ENCODE assay signal across 20 cellular contexts in genomic region chr4:42330291-42330690, GRCh38.
DNase-seq lines count a peak whose midpoint lies in the region; ATAC-seq, FAIRE-seq and TF ChIP-seq lines count a peak whose summit lies in the region.
"Had no signal": no experiment of that assay in that cellular context is flagged by ENCODE, and none has a peak within 500 bp of the region (broad histone marks: within the 10 kb centered on the region; RNA-seq: fewer than 3 reads in every experiment).

No MANE protein-coding gene starts in this region.

- H3K4me3 ChIP-seq in HepG2 (replicated peaks in 1 of 3; ENCODE audit: insufficient read depth in 1 of 3, low read depth in 2 of 3, low read length in 3 of 3) (no peak overlapping the region), right lobe of liver (no peak overlapping the region)
- H3K4me3 ChIP-seq: BLaER1 had no signal

- H3K27me3 Mint-ChIP-seq in nephron progenitor cell (ENCODE audit: low read depth, poor library complexity) = peaks cover 8% of the 10 kb centered on the region
- H3K27me3 Mint-ChIP-seq: B cell; CD4-positive, CD25-positive, alpha-beta regulatory T cell had no signal

- CTCF ChIA-PET in HepG2 (lab: Yijun Ruan, JAX; ENCODE audit: low intra/inter-chr PET ratio, low total read pairs) = no interaction called here

- TF ChIP-seq POLR2A in HepG2 (IDR thresholded peaks at IDR 0.05; ENCODE audit: insufficient read depth in 1 of 2, low read depth in 2 of 2, low read length in 2 of 2) (no peak), right lobe of liver (IDR thresholded peaks at IDR 0.05) (no peak)

- no peak overlapping the region for H3K4me3 Mint-ChIP-seq in nephron progenitor cell
- H3K4me3 Mint-ChIP-seq: B cell; CD4-positive, CD25-positive, alpha-beta regulatory T cell; CD8-positive, alpha-beta T cell had no signal

- no peak overlapping the region for H2AFZ ChIP-seq in HepG2 (ENCODE audit: low read length)

- peaks cover 10% of the 10 kb centered on the region for H3K9me3 Mint-ChIP-seq in nephron progenitor cell
- H3K9me3 Mint-ChIP-seq: CD8-positive, alpha-beta T cell had no signal

- no peak overlapping the region for H3K27ac ChIP-seq in HepG2 (ENCODE audit: extremely low read length, insufficient read depth, low read length)
- no peak overlapping the region for H3K27ac ChIP-seq in right lobe of liver
- H3K27ac ChIP-seq: 22Rv1, BLaER1, C4-2B had no signal

- peak overlapping the region; percentile 94 for H3K27ac Mint-ChIP-seq in nephron progenitor cell
- H3K27ac Mint-ChIP-seq: B cell; CD8-positive, alpha-beta T cell had no signal

- DNase-seq in HepG2 (ENCODE audit: low spot score) (no peak), right lobe of liver (no peak), left kidney (ENCODE audit: low read depth, low spot score) (peak; percentile 60), nephron progenitor cell (peak; percentile 15), NCI-H748 treated with DMSO at 0.1 percent for 48 hours (lab: John Stamatoyannopoulos, UW) (no peak), NCI-H226 (no peak)
- DNase-seq: Caco-2; CD4-positive, CD25-positive, alpha-beta regulatory T cell; CD8-positive, alpha-beta T cell; DMS153; DND-41; H7; HCEC 1CT had no signal

- TF ChIP-seq EP300 in HepG2 (IDR thresholded peaks at IDR 0.05; ENCODE audit: low read depth in 2 of 2, low read length in 2 of 2) (no peak), HepG2 (CRISPR knock-in tag; IDR thresholded peaks at IDR 0.05; ENCODE audit: borderline replicate concordance) (no peak)

- no peak overlapping the region for H3K4me2 ChIP-seq in HepG2 (ENCODE audit: low read depth, low read length)
- H3K4me2 ChIP-seq: BLaER1 had no signal

- H3K79me2 ChIP-seq in HepG2 (ENCODE audit: insufficient read depth, low read length) = no peaks in the 10 kb centered on the region

- BruUV-seq in HepG2 (replicated peaks; lab: Mats Ljungman, UMichigan) = no TSS peak

- H3K9ac ChIP-seq in HepG2 (ENCODE audit: insufficient read depth, low read depth, low read length) = no peak overlapping the region
- H3K9ac ChIP-seq: BLaER1 had no signal

- H3K4me1 ChIP-seq in HepG2 (ENCODE audit: insufficient read depth, low read length) = no peaks in the 10 kb centered on the region
- no peaks in the 10 kb centered on the region for H3K4me1 ChIP-seq in right lobe of liver
- H3K4me1 ChIP-seq: Caco-2 had no signal

- TF ChIP-seq CTCF in HepG2 (CRISPR knock-in tag; IDR thresholded peaks at IDR 0.05) (no peak), right lobe of liver (IDR thresholded peaks at IDR 0.05) (no peak), nephron progenitor cell (IDR thresholded peaks at IDR 0.05) (no peak)

- in situ Hi-C loops in HepG2 (cut with HindIII; ENCODE audit: extremely low pct_ligation_motif_present, low pct_unique_long_range_greater_than_20kb) = no loop called here

- H3K36me3 Mint-ChIP-seq in nephron progenitor cell (ENCODE audit: low read depth) = no peaks in the 10 kb centered on the region
- H3K36me3 Mint-ChIP-seq: CD4-positive, CD25-positive, alpha-beta regulatory T cell; CD8-positive, alpha-beta T cell had no signal

- H3K36me3 ChIP-seq in HepG2 (replicated peaks in 1 of 2; ENCODE audit: control insufficient read depth in 1 of 2, insufficient read depth in 2 of 2, low read length in 2 of 2) (no peaks in the 10 kb centered on the region), right lobe of liver (no peaks in the 10 kb centered on the region)
- H3K36me3 ChIP-seq: BLaER1 had no signal

- intact Hi-C loops in HepG2 (cut with micrococcal nuclease; ENCODE audit: unreplicated experiment) (no loop called here), right lobe of liver (cut with DNase I) (no loop called here)

- TF ChIP-seq RAD21 in HepG2 (CRISPR knock-in tag; IDR thresholded peaks at IDR 0.05) = no peak

- no peaks in the 10 kb centered on the region for H4K20me1 ChIP-seq in HepG2 (ENCODE audit: insufficient read depth, low read length)
- H4K20me1 ChIP-seq: BLaER1 had no signal

- H3K4me1 Mint-ChIP-seq in nephron progenitor cell = peaks cover 56% of the 10 kb centered on the region
- H3K4me1 Mint-ChIP-seq: CD4-positive, CD25-positive, alpha-beta regulatory T cell had no signal

- FAIRE-seq in HepG2 (lab: Jason Lieb, UNC) = no peak
- FAIRE-seq: A204.1, G401.6, H1 had no signal

- POLR2A ChIA-PET in HepG2 (lab: Yijun Ruan, JAX) = no interaction called here

- H3K9me3 ChIP-seq in HepG2 (ENCODE audit: low read length) (no peaks in the 10 kb centered on the region), right lobe of liver (no peaks in the 10 kb centered on the region)
- H3K9me3 ChIP-seq: Caco-2 had no signal

- H3K27me3 ChIP-seq in HepG2 (ENCODE audit: control insufficient read depth in 1 of 2, insufficient read depth in 2 of 2, low read length in 2 of 2) (peaks cover 0 to 2% of the 10 kb centered on the region in 2 experiments; a peak in 1 of 5 replicates), right lobe of liver (no peaks in the 10 kb centered on the region)
- H3K27me3 ChIP-seq: BLaER1 had no signal

- ATAC-seq in HepG2 (peak; percentile 65; the same call in 2 of the 3 replicates), right lobe of liver (no peak)
- ATAC-seq: CD8-positive, alpha-beta T cell had no signal

- 10% methylated on average over 4 of the region's 4 CpGs for WGBS in HepG2 (ENCODE audit: low lambda C conversion rate)
- 44% methylated on average over 4 of the region's 4 CpGs for WGBS in right lobe of liver (ENCODE audit: insufficient coverage, low coverage, low lambda C conversion rate, missing lambda C conversion rate)

TF ChIP-seq in HepG2, 621 proteins besides CTCF, POLR2A, EP300 and RAD21:
- TF ChIP-seq ZBTB1 (CRISPR knock-in tag; IDR thresholded peaks at IDR 0.05; ENCODE audit: borderline replicate concordance) (no peak), IKZF4 (CRISPR knock-in tag; IDR thresholded peaks at IDR 0.05; ENCODE audit: borderline replicate concordance, low read depth, not compliant biosample characterization) (no peak), SALL1 (CRISPR knock-in tag; IDR thresholded peaks at IDR 0.05) (no peak), MAFF (IDR thresholded peaks at IDR 0.05; ENCODE audit: low read depth, low read length) (no peak)

Comparison
In these comparisons a context has a peak if more than half of its experiments do, and no peak if none do; other contexts are left out.
1. DNase-seq: peak in left kidney (single experiment) and nephron progenitor cell (single experiment); none in HepG2 (single experiment), right lobe of liver (0 of 3), NCI-H748 treated with DMSO at 0.1 percent for 48 hours (single experiment) and NCI-H226 (single experiment).